25 cellular contexts compared by ENCODE assay signal in the genomic region with DNA sequence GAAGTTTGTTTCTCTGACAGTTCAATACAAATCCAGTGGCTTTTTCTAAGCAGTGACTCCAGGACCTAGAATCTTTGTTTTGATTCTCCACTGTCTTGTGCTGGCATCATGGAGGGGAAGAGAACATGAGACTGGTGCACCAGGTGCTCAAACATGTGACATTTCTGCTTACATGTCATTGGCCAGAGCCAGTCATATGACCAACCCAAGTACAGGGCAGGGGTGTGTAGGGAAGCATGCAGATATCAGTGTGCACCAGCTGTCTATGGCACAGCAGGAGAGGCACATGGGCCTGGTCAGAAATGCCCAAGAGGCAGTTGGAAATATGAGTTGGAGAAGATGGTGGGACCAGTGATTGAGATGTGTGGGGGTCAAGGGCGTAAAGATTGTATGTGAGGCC.
"Had no signal": no experiment of that assay in that cellular context is flagged by ENCODE, and none has a peak within 500 bp of the region (broad histone marks: within the 10 kb centered on the region; RNA-seq: fewer than 3 reads in every experiment).

No MANE protein-coding gene starts in this region.

- H3K27ac ChIP-seq: colonic mucosa, foreskin keratinocyte, hepatocyte, psoas muscle, right lobe of liver, spleen, stomach, thyroid gland had no signal

- H3K36me3 Mint-ChIP-seq: naive thymus-derived CD4-positive, alpha-beta T cell; type B pancreatic cell had no signal

- H3K4me3 Mint-ChIP-seq: endodermal cell; naive thymus-derived CD4-positive, alpha-beta T cell; nephron progenitor cell; type B pancreatic cell had no signal

- H3K4me3 ChIP-seq: colonic mucosa, hepatocyte, lung, psoas muscle, right lobe of liver, spleen, stomach, thyroid gland had no signal

- H3K27me3 ChIP-seq: colonic mucosa, foreskin keratinocyte, right lobe of liver, spleen, stomach, thyroid gland had no signal

- H3K9me3 Mint-ChIP-seq: endodermal cell; naive thymus-derived CD4-positive, alpha-beta T cell; nephron progenitor cell; type B pancreatic cell had no signal

- DNase-seq: colonic mucosa; dermis blood vessel endothelial cell; effector CD4-positive, alpha-beta T cell; endodermal cell; erythroblast; foreskin keratinocyte; head of caudate nucleus; kidney; left cardiac atrium; left ventricle myocardium superior; mesenchymal stem cell; naive thymus-derived CD4-positive, alpha-beta T cell; nephron progenitor cell; psoas muscle; retina; right lobe of liver; spleen; stimulated activated CD4-positive, alpha-beta T cell treated with anti-CD3 and anti-CD28 coated beads, Interleukin-2, amount 100 ng/mL, for 24 hours; stimulated activated naive CD4-positive, alpha-beta T cell; stomach; substantia nigra; thyroid gland had no signal

- H3K27me3 Mint-ChIP-seq: naive thymus-derived CD4-positive, alpha-beta T cell; type B pancreatic cell had no signal

- H3K4me1 ChIP-seq: colonic mucosa, foreskin keratinocyte, psoas muscle, right lobe of liver, spleen had no signal

- H3K4me1 Mint-ChIP-seq: endodermal cell; naive thymus-derived CD4-positive, alpha-beta T cell had no signal

- H3K9me3 ChIP-seq: colonic mucosa, psoas muscle, right lobe of liver, spleen, stomach, thyroid gland had no signal

- H3K27ac Mint-ChIP-seq: endodermal cell; naive thymus-derived CD4-positive, alpha-beta T cell; nephron progenitor cell; type B pancreatic cell had no signal

- H3K36me3 ChIP-seq: colonic mucosa, right lobe of liver, stomach, thyroid gland had no signal
